In the genomic region with DNA sequence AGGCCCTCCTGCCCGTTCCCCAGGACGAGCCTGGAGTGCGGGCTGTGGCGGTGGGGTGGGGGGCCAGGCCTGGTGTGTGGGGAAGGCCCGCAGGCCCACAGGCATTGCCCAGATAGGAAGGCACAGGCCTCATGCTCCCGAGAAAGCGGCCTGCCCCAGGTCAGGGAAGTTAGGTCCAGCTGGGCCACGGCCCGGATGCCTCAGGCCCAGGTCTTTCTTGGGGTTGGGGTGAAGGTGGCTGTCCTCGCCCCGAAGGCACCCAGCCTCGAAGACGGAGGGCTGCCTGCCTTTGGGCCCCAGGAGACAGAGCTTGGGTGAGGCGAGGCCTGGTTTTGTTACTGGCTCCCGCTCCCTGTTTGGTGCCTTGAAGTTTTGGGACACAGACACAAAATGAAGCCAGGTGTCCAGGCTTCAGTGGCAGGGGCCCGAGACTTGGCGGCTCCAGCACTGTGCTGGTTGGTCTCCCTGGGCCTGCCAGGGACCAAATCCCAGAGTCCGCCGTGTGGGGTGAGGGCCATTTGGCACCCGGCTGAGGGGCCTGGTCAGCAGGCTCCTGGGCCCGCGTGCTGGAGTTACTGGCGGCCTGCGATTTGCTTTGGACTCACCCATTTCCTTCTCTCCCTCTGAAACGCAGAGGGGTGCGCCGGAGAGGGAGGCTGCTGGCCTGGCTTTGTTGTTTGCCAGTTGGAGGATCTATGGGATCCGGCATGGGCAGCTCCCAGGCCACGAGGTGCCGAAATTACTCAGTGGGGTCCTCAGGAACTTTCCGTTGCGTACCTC, we compare ENCODE assay signal across 8 cellular contexts. TPM values are rescaled to one million over a fixed set of nuclear protein-coding genes. Genes with fewer than 3 reads are reported as not detected.
DNase-seq lines count a peak whose midpoint lies in the region; ATAC-seq and TF ChIP-seq lines count a peak whose summit lies in the region.

No MANE protein-coding gene starts in this region.

- H3K9me3 ChIP-seq in colonic mucosa, result no peaks in the 10 kb centered on the region
- no peaks in the 10 kb centered on the region for H3K9me3 ChIP-seq in upper lobe of left lung

- intact Hi-C loops in colonic mucosa (cut with DNase I), result loop anchor here (5.0 kb wide), 1 partner anchor 87 kb away; no protein-coding TSS in a partner anchor

- DNase-seq in COLO668 (lab: John Stamatoyannopoulos, UW; ENCODE audit: unreplicated experiment) (peak; percentile 53), OCI-M1 (lab: John Stamatoyannopoulos, UW) (peak; percentile 41), colonic mucosa (peak; percentile 65), medulla oblongata (ENCODE audit: extremely low spot score) (peak; percentile 71), upper lobe of left lung (peak in 1 of 2 donors; percentile 85), COR-L47 (lab: John Stamatoyannopoulos, UW) (no peak)

- H3K27ac ChIP-seq in colonic mucosa, result peak overlapping the region; percentile 80
- peak overlapping the region; percentile 88 to 92 (median 90) for H3K27ac ChIP-seq in upper lobe of left lung

- ATAC-seq in upper lobe of left lung (ENCODE audit: low FRiP score in 2 of 2), result no peak
- no peak for ATAC-seq in HG03135 (IDR thresholded peaks at IDR 0.05; ENCODE audit: unreplicated experiment)
- ATAC-seq in HG03457 (IDR thresholded peaks at IDR 0.05; ENCODE audit: unreplicated experiment), result no peak

- TF ChIP-seq EP300 in upper lobe of left lung (IDR thresholded peaks at IDR 0.05), result no peak

- H3K27me3 ChIP-seq in colonic mucosa (no peaks in the 10 kb centered on the region), upper lobe of left lung (no peaks in the 10 kb centered on the region)

- peak overlapping the region; percentile 63 for H3K4me3 ChIP-seq in colonic mucosa
- H3K4me3 ChIP-seq in upper lobe of left lung, result peak overlapping the region; percentile 73 to 87 (median 76)

- TF ChIP-seq POLR2A in upper lobe of left lung (IDR thresholded peaks at IDR 0.05), result peak in 2 of 4 donors; percentile 12 to 32

- H3K4me1 ChIP-seq in colonic mucosa (peaks cover 22% of the 10 kb centered on the region), upper lobe of left lung (peaks cover 56 to 70% (median 64%) of the 10 kb centered on the region in 4 donors)

- H3K36me3 ChIP-seq in colonic mucosa (no peaks in the 10 kb centered on the region), upper lobe of left lung (no peaks in the 10 kb centered on the region)

- WGBS in upper lobe of left lung, 2 donors, result 22 to 32% methylated on average over 12 to 27 of the region's 32 CpGs

- H3K9ac ChIP-seq in colonic mucosa (ENCODE audit: low read depth in 2 of 2, low read length in 2 of 2), result peak overlapping the region; percentile 84 to 88

- TF ChIP-seq CTCF in colonic mucosa (IDR thresholded peaks at IDR 0.05) (no peak), upper lobe of left lung (IDR thresholded peaks at IDR 0.05) (no peak)

RNA-seq across cellular contexts. Expression of a gene that starts 2.0 kb away (rescaled TPM):
- total RNA-seq in colonic mucosa (10 to 100 TPM; 31.0 to 36.1 TPM), upper lobe of left lung (100 to 1,000 TPM in 3 of 6 donors, 10 to 100 TPM in 3; 57.3 to 108 (median 96.9) TPM)

RNA-seq across cellular contexts. Expression of a gene that starts 35.5 kb away (rescaled TPM):
- total RNA-seq in colonic mucosa (10 to 100 TPM; 29.9 to 53.7 TPM), upper lobe of left lung (10 to 100 TPM; 26.7 to 88.0 (median 66.8) TPM)
